1 cellular context compared by ENCODE assay signal in genomic region chr14:68377459-68377858, GRCh38.
TF ChIP-seq lines count a peak whose summit lies in the region.

No MANE protein-coding gene starts in this region.

TF ChIP-seq in H1, 55 proteins besides CTCF, POLR2A, EP300 and RAD21 (continued from another document):
- TF ChIP-seq, protein P1, sequence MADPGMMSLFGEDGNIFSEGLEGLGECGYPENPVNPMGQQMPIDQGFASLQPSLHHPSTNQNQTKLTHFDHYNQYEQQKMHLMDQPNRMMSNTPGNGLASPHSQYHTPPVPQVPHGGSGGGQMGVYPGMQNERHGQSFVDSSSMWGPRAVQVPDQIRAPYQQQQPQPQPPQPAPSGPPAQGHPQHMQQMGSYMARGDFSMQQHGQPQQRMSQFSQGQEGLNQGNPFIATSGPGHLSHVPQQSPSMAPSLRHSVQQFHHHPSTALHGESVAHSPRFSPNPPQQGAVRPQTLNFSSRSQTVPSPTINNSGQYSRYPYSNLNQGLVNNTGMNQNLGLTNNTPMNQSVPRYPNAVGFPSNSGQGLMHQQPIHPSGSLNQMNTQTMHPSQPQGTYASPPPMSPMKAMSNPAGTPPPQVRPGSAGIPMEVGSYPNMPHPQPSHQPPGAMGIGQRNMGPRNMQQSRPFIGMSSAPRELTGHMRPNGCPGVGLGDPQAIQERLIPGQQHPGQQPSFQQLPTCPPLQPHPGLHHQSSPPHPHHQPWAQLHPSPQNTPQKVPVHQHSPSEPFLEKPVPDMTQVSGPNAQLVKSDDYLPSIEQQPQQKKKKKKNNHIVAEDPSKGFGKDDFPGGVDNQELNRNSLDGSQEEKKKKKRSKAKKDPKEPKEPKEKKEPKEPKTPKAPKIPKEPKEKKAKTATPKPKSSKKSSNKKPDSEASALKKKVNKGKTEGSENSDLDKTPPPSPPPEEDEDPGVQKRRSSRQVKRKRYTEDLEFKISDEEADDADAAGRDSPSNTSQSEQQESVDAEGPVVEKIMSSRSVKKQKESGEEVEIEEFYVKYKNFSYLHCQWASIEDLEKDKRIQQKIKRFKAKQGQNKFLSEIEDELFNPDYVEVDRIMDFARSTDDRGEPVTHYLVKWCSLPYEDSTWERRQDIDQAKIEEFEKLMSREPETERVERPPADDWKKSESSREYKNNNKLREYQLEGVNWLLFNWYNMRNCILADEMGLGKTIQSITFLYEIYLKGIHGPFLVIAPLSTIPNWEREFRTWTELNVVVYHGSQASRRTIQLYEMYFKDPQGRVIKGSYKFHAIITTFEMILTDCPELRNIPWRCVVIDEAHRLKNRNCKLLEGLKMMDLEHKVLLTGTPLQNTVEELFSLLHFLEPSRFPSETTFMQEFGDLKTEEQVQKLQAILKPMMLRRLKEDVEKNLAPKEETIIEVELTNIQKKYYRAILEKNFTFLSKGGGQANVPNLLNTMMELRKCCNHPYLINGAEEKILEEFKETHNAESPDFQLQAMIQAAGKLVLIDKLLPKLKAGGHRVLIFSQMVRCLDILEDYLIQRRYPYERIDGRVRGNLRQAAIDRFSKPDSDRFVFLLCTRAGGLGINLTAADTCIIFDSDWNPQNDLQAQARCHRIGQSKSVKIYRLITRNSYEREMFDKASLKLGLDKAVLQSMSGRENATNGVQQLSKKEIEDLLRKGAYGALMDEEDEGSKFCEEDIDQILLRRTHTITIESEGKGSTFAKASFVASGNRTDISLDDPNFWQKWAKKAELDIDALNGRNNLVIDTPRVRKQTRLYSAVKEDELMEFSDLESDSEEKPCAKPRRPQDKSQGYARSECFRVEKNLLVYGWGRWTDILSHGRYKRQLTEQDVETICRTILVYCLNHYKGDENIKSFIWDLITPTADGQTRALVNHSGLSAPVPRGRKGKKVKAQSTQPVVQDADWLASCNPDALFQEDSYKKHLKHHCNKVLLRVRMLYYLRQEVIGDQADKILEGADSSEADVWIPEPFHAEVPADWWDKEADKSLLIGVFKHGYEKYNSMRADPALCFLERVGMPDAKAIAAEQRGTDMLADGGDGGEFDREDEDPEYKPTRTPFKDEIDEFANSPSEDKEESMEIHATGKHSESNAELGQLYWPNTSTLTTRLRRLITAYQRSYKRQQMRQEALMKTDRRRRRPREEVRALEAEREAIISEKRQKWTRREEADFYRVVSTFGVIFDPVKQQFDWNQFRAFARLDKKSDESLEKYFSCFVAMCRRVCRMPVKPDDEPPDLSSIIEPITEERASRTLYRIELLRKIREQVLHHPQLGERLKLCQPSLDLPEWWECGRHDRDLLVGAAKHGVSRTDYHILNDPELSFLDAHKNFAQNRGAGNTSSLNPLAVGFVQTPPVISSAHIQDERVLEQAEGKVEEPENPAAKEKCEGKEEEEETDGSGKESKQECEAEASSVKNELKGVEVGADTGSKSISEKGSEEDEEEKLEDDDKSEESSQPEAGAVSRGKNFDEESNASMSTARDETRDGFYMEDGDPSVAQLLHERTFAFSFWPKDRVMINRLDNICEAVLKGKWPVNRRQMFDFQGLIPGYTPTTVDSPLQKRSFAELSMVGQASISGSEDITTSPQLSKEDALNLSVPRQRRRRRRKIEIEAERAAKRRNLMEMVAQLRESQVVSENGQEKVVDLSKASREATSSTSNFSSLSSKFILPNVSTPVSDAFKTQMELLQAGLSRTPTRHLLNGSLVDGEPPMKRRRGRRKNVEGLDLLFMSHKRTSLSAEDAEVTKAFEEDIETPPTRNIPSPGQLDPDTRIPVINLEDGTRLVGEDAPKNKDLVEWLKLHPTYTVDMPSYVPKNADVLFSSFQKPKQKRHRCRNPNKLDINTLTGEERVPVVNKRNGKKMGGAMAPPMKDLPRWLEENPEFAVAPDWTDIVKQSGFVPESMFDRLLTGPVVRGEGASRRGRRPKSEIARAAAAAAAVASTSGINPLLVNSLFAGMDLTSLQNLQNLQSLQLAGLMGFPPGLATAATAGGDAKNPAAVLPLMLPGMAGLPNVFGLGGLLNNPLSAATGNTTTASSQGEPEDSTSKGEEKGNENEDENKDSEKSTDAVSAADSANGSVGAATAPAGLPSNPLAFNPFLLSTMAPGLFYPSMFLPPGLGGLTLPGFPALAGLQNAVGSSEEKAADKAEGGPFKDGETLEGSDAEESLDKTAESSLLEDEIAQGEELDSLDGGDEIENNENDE (IDR thresholded peaks at IDR 0.05; ENCODE audit: insufficient replicate concordance, low read length) = no peak
